In the genomic region with DNA sequence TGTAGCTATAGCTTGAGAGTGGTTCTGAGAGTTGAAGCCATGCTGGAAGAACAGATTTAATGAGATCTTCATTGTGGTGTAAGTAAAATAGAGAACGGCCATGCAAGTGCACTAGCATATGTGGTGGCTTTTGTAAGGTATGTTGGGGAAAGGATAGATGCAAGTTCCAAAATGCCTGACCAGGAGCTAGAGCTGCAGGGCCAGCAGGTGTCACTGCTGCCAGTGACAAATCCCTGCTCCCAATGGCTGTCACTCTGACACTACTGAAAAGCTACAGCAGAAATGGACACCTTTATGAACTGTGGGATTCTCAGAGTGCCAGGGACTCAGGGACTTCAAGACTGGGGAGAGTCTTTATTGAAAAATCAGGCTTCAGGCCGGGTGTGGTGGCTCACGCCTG, we compare ENCODE assay signal across 36 cellular contexts. TPM values are rescaled to one million over a fixed set of nuclear protein-coding genes. Genes with fewer than 3 reads are reported as not detected.
DNase-seq lines count a peak whose midpoint lies in the region; ATAC-seq, FAIRE-seq and TF ChIP-seq lines count a peak whose summit lies in the region.
"Had no signal": no experiment of that assay in that cellular context is flagged by ENCODE, and none has a peak within 500 bp of the region (broad histone marks: within the 10 kb centered on the region; RNA-seq: fewer than 3 reads in every experiment).

No MANE protein-coding gene starts in this region.

- no peak overlapping the region for H2AFZ ChIP-seq in PC-3 (ENCODE audit: low read length)

- FAIRE-seq in pancreas (lab: Jason Lieb, UNC) = no peak

- H3K27ac Mint-ChIP-seq in endodermal cell = no peak overlapping the region
- H3K27ac Mint-ChIP-seq: activated CD4-positive, alpha-beta memory T cell treated with anti-CD3 and anti-CD28 coated beads for 36 hours; activated naive CD4-positive, alpha-beta T cell treated with anti-CD3 and anti-CD28 coated beads, Interleukin-2, amount 50 U/mL, for 24 hours; activated T-helper 1 cell treated with anti-CD3 and anti-CD28 coated beads, Interleukin-12 subunit alpha, Interleukin-12 subunit beta, Interleukin-2, Interleukin-4 antibody, amounts not matched to agents 30 ng/mL and 10 ng/mL and 1 ng/mL, durations not matched to agents 14 hours and 24 hours and 36 hours; effector memory CD8-positive, alpha-beta T cell; nephron progenitor cell had no signal

- H4K20me1 ChIP-seq in PC-3 (ENCODE audit: low read length) = no peaks in the 10 kb centered on the region
- H4K20me1 ChIP-seq: BLaER1 treated with 17β-estradiol and CSF1 and Interleukin-3, amounts not matched to agents 10 nM and 100 nM had no signal

- H3K9me3 ChIP-seq in A673 (ENCODE audit: low read depth, low read length, poor library complexity, severe bottlenecking) (no peaks in the 10 kb centered on the region), PC-3 (ENCODE audit: low read length) (no peaks in the 10 kb centered on the region), endodermal cell (ENCODE audit: control insufficient read depth, low read length) (no peaks in the 10 kb centered on the region), pancreas (no peaks in the 10 kb centered on the region)
- H3K9me3 ChIP-seq: BLaER1 treated with 17β-estradiol and CSF1 and Interleukin-3, amounts not matched to agents 10 nM and 100 nM; ovary had no signal

- H3K9ac ChIP-seq in PC-3 (ENCODE audit: low read length) = no peak overlapping the region
- no peak overlapping the region for H3K9ac ChIP-seq in endodermal cell (ENCODE audit: extremely low read depth, low read length, poor library complexity, severe bottlenecking)
- H3K9ac ChIP-seq: BLaER1 treated with 17β-estradiol and CSF1 and Interleukin-3, amounts not matched to agents 10 nM and 100 nM had no signal

- intact Hi-C loops in A673 (cut with micrococcal nuclease; ENCODE audit: unreplicated experiment) = no loop called here
- intact Hi-C loops in PC-3 (cut with micrococcal nuclease) = no loop called here
- intact Hi-C loops in pancreas (cut with DNase I) = no loop called here

- DNase-seq in A673 (ENCODE audit: low spot score) = peak; percentile 4
- DNase-seq in GM12865 (ENCODE audit: low read depth) = peak; percentile 6
- DNase-seq in PC-3 = peak; percentile 5
- DNase-seq in endodermal cell = peak; percentile 63
- DNase-seq in C1 segment of cervical spinal cord (lab: John Stamatoyannopoulos, UW) = no peak
- DNase-seq in pancreas = no peak
- DNase-seq in G401 (ENCODE audit: low spot score) = no peak
- DNase-seq: activated CD4-positive, alpha-beta memory T cell treated with anti-CD3 and anti-CD28 coated beads for 36 hours; activated CD8-positive, alpha-beta memory T cell treated with anti-CD3 and anti-CD28 coated beads, Interleukin-2, amount 50 U/mL, for 4 hours; amygdala; cortex of kidney; effector memory CD8-positive, alpha-beta T cell; foreskin keratinocyte; GOT3; heart left ventricle; NCI-H1048; NCI-H1694 treated with DMSO at 0.1 percent for 48 hours; NCI-H345; NCI-H748 treated with DMSO at 0.1 percent for 48 hours; nephron progenitor cell; ovary; retina; stimulated activated CD4-positive, alpha-beta T cell treated with anti-CD3 and anti-CD28 coated beads, Interleukin-2, amount 100 ng/mL, for 24 hours; SW 1271 had no signal

- CTCF ChIA-PET in A673 (lab: Charles Lee) = no interaction called here
- CTCF ChIA-PET in PC-3 (lab: Charles Lee) = no interaction called here

- H3K4me1 Mint-ChIP-seq in endodermal cell = no peaks in the 10 kb centered on the region
- H3K4me1 Mint-ChIP-seq: activated naive CD4-positive, alpha-beta T cell treated with anti-CD3 and anti-CD28 coated beads, Interleukin-2, amount 50 U/mL, for 24 hours; nephron progenitor cell had no signal

- peaks cover 13% of the 10 kb centered on the region for H3K36me3 Mint-ChIP-seq in endodermal cell (ENCODE audit: low read depth)
- H3K36me3 Mint-ChIP-seq: activated CD4-positive, alpha-beta memory T cell treated with anti-CD3 and anti-CD28 coated beads for 36 hours; activated naive CD4-positive, alpha-beta T cell treated with anti-CD3 and anti-CD28 coated beads, Interleukin-2, amount 50 U/mL, for 24 hours had no signal

- POLR2A ChIA-PET in A673 (lab: Charles Lee; ENCODE audit: low non-redundant PET) (no interaction called here), PC-3 (lab: Charles Lee; ENCODE audit: unreplicated experiment) (no interaction called here)

- BruUV-seq in A673 (replicated peaks; lab: Mats Ljungman, UMichigan) (no TSS peak), PC-3 (replicated peaks; lab: Mats Ljungman, UMichigan) (no TSS peak)

- H3F3A ChIP-seq in PC-3 (ENCODE audit: low read length, unreplicated experiment) = no peaks in the 10 kb centered on the region

- peak; percentile 42; the same call in 1 of the 2 replicates for ATAC-seq in PC-3
- no peak for ATAC-seq in pancreas
- ATAC-seq: activated CD4-positive, CD25-positive, alpha-beta regulatory T cell treated with anti-CD3 and anti-CD28 coated beads, Interleukin-2, amount 50 U/mL, for 24 hours; effector memory CD8-positive, alpha-beta T cell; foreskin keratinocyte; heart left ventricle had no signal

- H3K4me3 ChIP-seq in A673 (ENCODE audit: low read depth, low read length, poor library complexity, severe bottlenecking) (no peak overlapping the region), GM12865 (ENCODE audit: low read depth, low read length) (no peak overlapping the region), PC-3 (ENCODE audit: low read length) (no peak overlapping the region), endodermal cell (ENCODE audit: low read length) (no peak overlapping the region), pancreas (no peak overlapping the region)
- H3K4me3 ChIP-seq: BLaER1 treated with 17β-estradiol and CSF1 and Interleukin-3, amounts not matched to agents 10 nM and 100 nM; cardiac muscle cell; esophagus muscularis mucosa; heart left ventricle; lung; ovary; smooth muscle cell; tibial nerve had no signal

- no peaks in the 10 kb centered on the region for H3K4me1 ChIP-seq in A673 (ENCODE audit: insufficient read depth, low read length, poor library complexity, severe bottlenecking)
- no peaks in the 10 kb centered on the region for H3K4me1 ChIP-seq in PC-3 (ENCODE audit: insufficient read depth, low read length)
- no peaks in the 10 kb centered on the region for H3K4me1 ChIP-seq in endodermal cell (ENCODE audit: control insufficient read depth, insufficient read depth, low read length)
- H3K4me1 ChIP-seq in pancreas = no peaks in the 10 kb centered on the region
- H3K4me1 ChIP-seq: BLaER1 treated with 17β-estradiol and CSF1 and Interleukin-3, amounts not matched to agents 10 nM and 100 nM; esophagus muscularis mucosa; foreskin keratinocyte; heart left ventricle; tibial nerve had no signal

- H3K27ac ChIP-seq in A673 (ENCODE audit: low read depth, low read length, poor library complexity, severe bottlenecking) = no peak overlapping the region
- no peak overlapping the region for H3K27ac ChIP-seq in PC-3 (ENCODE audit: low read length)
- no peak overlapping the region for H3K27ac ChIP-seq in endodermal cell (ENCODE audit: low read depth, low read length)
- H3K27ac ChIP-seq in pancreas = no peak overlapping the region
- H3K27ac ChIP-seq: BLaER1 treated with 17β-estradiol and CSF1 and Interleukin-3, amounts not matched to agents 10 nM and 100 nM; cardiac muscle cell; esophagus muscularis mucosa; foreskin keratinocyte; heart left ventricle; ovary; tibial nerve had no signal

- WGBS in endodermal cell (ENCODE audit: insufficient coverage in 1 of 2, insufficient read length in 1 of 2), 2 experiments = 86 to 98% methylated on average over 3 of the region's 3 CpGs
- whole genome bisulfite sequencing in pancreas, 2 donors = 58 to 78% methylated on average over 3 of the region's 3 CpGs

- peaks cover 4% of the 10 kb centered on the region for H3K9me3 Mint-ChIP-seq in endodermal cell
- H3K9me3 Mint-ChIP-seq: activated CD4-positive, alpha-beta memory T cell treated with anti-CD3 and anti-CD28 coated beads for 36 hours; activated T-helper 1 cell treated with anti-CD3 and anti-CD28 coated beads, Interleukin-12 subunit alpha, Interleukin-12 subunit beta, Interleukin-2, Interleukin-4 antibody, amounts not matched to agents 30 ng/mL and 10 ng/mL and 1 ng/mL, durations not matched to agents 14 hours and 24 hours and 36 hours; effector memory CD8-positive, alpha-beta T cell; nephron progenitor cell had no signal

- H3K79me2 ChIP-seq in PC-3 (ENCODE audit: low read length) = no peaks in the 10 kb centered on the region

- no peaks in the 10 kb centered on the region for H3K9me2 ChIP-seq in PC-3 (replicated peaks; ENCODE audit: low read length)

- in situ Hi-C loops in G401 (cut with HindIII; ENCODE audit: low sequenced_read_pairs) = no loop called here

- H3K4me2 ChIP-seq in PC-3 (ENCODE audit: low read length) = no peak overlapping the region
- H3K4me2 ChIP-seq: BLaER1 treated with 17β-estradiol and CSF1 and Interleukin-3, amounts not matched to agents 10 nM and 100 nM; smooth muscle cell had no signal

- H3K27me3 ChIP-seq in A673 (replicated peaks; ENCODE audit: insufficient read depth, low read depth, low read length, poor library complexity) = no peaks in the 10 kb centered on the region
- H3K27me3 ChIP-seq in PC-3 (ENCODE audit: low read length) = peaks cover 44% of the 10 kb centered on the region
- no peaks in the 10 kb centered on the region for H3K27me3 ChIP-seq in endodermal cell (ENCODE audit: control insufficient read depth, insufficient read depth, low read length, poor library complexity, severe bottlenecking)
- H3K27me3 ChIP-seq in pancreas = peaks cover 0 to 8% (median 0%) of the 10 kb centered on the region in 4 donors
- H3K27me3 ChIP-seq: BLaER1 treated with 17β-estradiol and CSF1 and Interleukin-3, amounts not matched to agents 10 nM and 100 nM; cardiac muscle cell; esophagus muscularis mucosa; foreskin keratinocyte; heart left ventricle; ovary; tibial nerve had no signal

- H3K4me3 Mint-ChIP-seq in endodermal cell = no peak overlapping the region
- H3K4me3 Mint-ChIP-seq: activated CD4-positive, alpha-beta memory T cell treated with anti-CD3 and anti-CD28 coated beads for 36 hours; activated naive CD4-positive, alpha-beta T cell treated with anti-CD3 and anti-CD28 coated beads, Interleukin-2, amount 50 U/mL, for 24 hours; activated T-helper 1 cell treated with anti-CD3 and anti-CD28 coated beads, Interleukin-12 subunit alpha, Interleukin-12 subunit beta, Interleukin-2, Interleukin-4 antibody, amounts not matched to agents 30 ng/mL and 10 ng/mL and 1 ng/mL, durations not matched to agents 14 hours and 24 hours and 36 hours; effector memory CD8-positive, alpha-beta T cell; nephron progenitor cell had no signal

- no peaks in the 10 kb centered on the region for H3K36me3 ChIP-seq in A673 (ENCODE audit: insufficient read depth, low read length, poor library complexity, severe bottlenecking)
- H3K36me3 ChIP-seq in PC-3 (ENCODE audit: low read depth, low read length) = no peaks in the 10 kb centered on the region
- H3K36me3 ChIP-seq in endodermal cell (ENCODE audit: control insufficient read depth, insufficient read depth, low read length) = peaks cover 18% of the 10 kb centered on the region
- no peaks in the 10 kb centered on the region for H3K36me3 ChIP-seq in pancreas
- H3K36me3 ChIP-seq: BLaER1 treated with 17β-estradiol and CSF1 and Interleukin-3, amounts not matched to agents 10 nM and 100 nM; cardiac muscle cell; esophagus muscularis mucosa; ovary; tibial nerve had no signal

- H3K27me3 Mint-ChIP-seq in endodermal cell (ENCODE audit: insufficient read depth) = no peaks in the 10 kb centered on the region
- H3K27me3 Mint-ChIP-seq: activated CD4-positive, alpha-beta memory T cell treated with anti-CD3 and anti-CD28 coated beads for 36 hours had no signal

- TF ChIP-seq CTCF in A673 (conservative IDR thresholded peaks at IDR 0.05; ENCODE audit: low read depth, low read length) (peak; percentile 17; the same call in 1 of the 2 replicates), GM12865 (IDR thresholded peaks at IDR 0.05; ENCODE audit: insufficient read depth, low read depth, low read length, missing control alignments) (peak; percentile 5), PC-3 (conservative IDR thresholded peaks at IDR 0.05; ENCODE audit: low read depth, low read length) (0 out of 2 replicates have a peak, but pooled peaks have one; percentile 28), endodermal cell (conservative IDR thresholded peaks at IDR 0.05) (peak; percentile 68), pancreas (IDR thresholded peaks at IDR 0.05) (no peak)

RNA-seq across cellular contexts. Expression of a gene that starts 23.1 kb away (rescaled TPM):
- not detected in 2 replicates for total RNA-seq in A673 (2021)
- not detected in 2 replicates for total RNA-seq in PC-3 (2014; rRNA removed)
- not detected for total RNA-seq in endodermal cell
- polyA plus RNA-seq in endodermal cell (2013, experiment 1 of 2) = 0.32 TPM
- polyA plus RNA-seq in endodermal cell (2013, experiment 2 of 2) = 0.37 TPM
- total RNA-seq in pancreas = 1 to 10 TPM in 2 of 6 donors, under 1 TPM in 3, not detected in 1; 0.12 to 1.9 (median 0.81) TPM
- 10 to 100 TPM in 1 of 2 donors, 1 to 10 TPM in 1; 5.5 to 28.1 TPM for polyA plus RNA-seq in pancreas
- not detected in 2 replicates for total RNA-seq in G401 (2014; rRNA removed; shearing (Covaris generic))
- total RNA-seq: activated CD4-positive, alpha-beta memory T cell treated with anti-CD3 and anti-CD28 coated beads for 36 hours; activated T-helper 1 cell treated with anti-CD3 and anti-CD28 coated beads, Interleukin-12 subunit alpha, Interleukin-12 subunit beta, Interleukin-2, Interleukin-4 antibody, amounts not matched to agents 30 ng/mL and 10 ng/mL and 1 ng/mL, durations not matched to agents 14 hours and 24 hours and 36 hours; cardiac muscle cell; Daoy; foreskin keratinocyte; smooth muscle cell had no signal
- polyA plus RNA-seq: AG04450, cardiac muscle cell, foreskin keratinocyte, smooth muscle cell had no signal

RNA-seq across cellular contexts. Expression of a gene that starts 29.8 kb away (rescaled TPM):
- total RNA-seq in A673 (2021) (not detected in 2 replicates), PC-3 (2014; rRNA removed) (0.55 TPM in 1 of 2 replicates, not detected in the other), endodermal cell (10 to 100 TPM in 1 of 2 donors, 1 to 10 TPM in 1; 7.9 to 15.9 TPM), pancreas (1 to 10 TPM in 5 of 6 donors, under 1 TPM in 1; 0.93 to 2.3 (median 1.5) TPM)
- polyA plus RNA-seq in endodermal cell (2013, experiment 1 of 2) = 6.2 TPM
- polyA plus RNA-seq in endodermal cell (2013, experiment 2 of 2) = 9.5 TPM
- 1 to 10 TPM; 2.0 to 3.2 TPM for polyA plus RNA-seq in pancreas
- total RNA-seq in G401 (2014; rRNA removed; shearing (Covaris generic)) = not detected in 2 replicates
- total RNA-seq: activated CD4-positive, alpha-beta memory T cell treated with anti-CD3 and anti-CD28 coated beads for 36 hours; activated T-helper 1 cell treated with anti-CD3 and anti-CD28 coated beads, Interleukin-12 subunit alpha, Interleukin-12 subunit beta, Interleukin-2, Interleukin-4 antibody, amounts not matched to agents 30 ng/mL and 10 ng/mL and 1 ng/mL, durations not matched to agents 14 hours and 24 hours and 36 hours; foreskin keratinocyte; LHCN-M2; smooth muscle cell had no signal
- polyA plus RNA-seq: cardiac muscle cell, foreskin keratinocyte, smooth muscle cell had no signal

Comparison
In these comparisons a context has a peak if more than half of its experiments do, and no peak if none do; other contexts are left out.
1. DNase-seq: peak in A673 (single experiment), GM12865 (single experiment), PC-3 (single experiment) and endodermal cell (single experiment); none in C1 segment of cervical spinal cord (0 of 14), pancreas (0 of 6) and G401 (single experiment).
2. CTCF ChIP-seq: peak in A673 (single experiment), GM12865 (single experiment), PC-3 (single experiment) and endodermal cell (single experiment); none in pancreas (0 of 4).